25 cellular contexts compared by ENCODE assay signal in genomic region chr18:54233761-54234160, GRCh38. TPM values are rescaled to one million over a fixed set of nuclear protein-coding genes. Genes with fewer than 3 reads are reported as not detected.
DNase-seq lines count a peak whose midpoint lies in the region; FAIRE-seq and TF ChIP-seq lines count a peak whose summit lies in the region.
"Had no signal": no experiment of that assay in that cellular context is flagged by ENCODE, and none has a peak within 500 bp of the region (broad histone marks: within the 10 kb centered on the region; RNA-seq: fewer than 3 reads in every experiment).

No MANE protein-coding gene starts in this region.

- DNase-seq in D721Med (ENCODE audit: insufficient read length, low spot score), result no peak
- DNase-seq in mammary epithelial cell, result no peak
- DNase-seq in esophagus squamous epithelium (lab: John Stamatoyannopoulos, UW), result no peak
- DNase-seq in testis, result no peak
- no peak for DNase-seq in nucleus accumbens (lab: John Stamatoyannopoulos, UW)
- no peak for DNase-seq in medulla oblongata (ENCODE audit: extremely low spot score)
- DNase-seq in progenitor cell of endocrine pancreas (ENCODE audit: low spot score, unreplicated experiment), result no peak
- DNase-seq: 8988T; ACHN; AML-193; BE2C; CD4-positive, alpha-beta T cell; CD8-positive, alpha-beta memory T cell; DMS53; DND-41; GOT3; HFFc6 had no signal

- H4K20me1 ChIP-seq in mammary epithelial cell (ENCODE audit: insufficient read depth, low read length), result no peaks in the 10 kb centered on the region
- H4K20me1 ChIP-seq: BLaER1 treated with 17β-estradiol and CSF1 and Interleukin-3, amounts not matched to agents 10 nM and 100 nM had no signal

- H3K9ac ChIP-seq in mammary epithelial cell (ENCODE audit: insufficient read depth, low read length), result no peak overlapping the region
- H3K9ac ChIP-seq: BLaER1 treated with 17β-estradiol and CSF1 and Interleukin-3, amounts not matched to agents 10 nM and 100 nM had no signal

- H3K4me1 ChIP-seq in mammary epithelial cell (ENCODE audit: insufficient read depth, low read length) (peaks cover 9% of the 10 kb centered on the region), esophagus squamous epithelium (peaks cover 0 to 15% (median 4%) of the 10 kb centered on the region in 3 donors), testis (peaks cover 4% of the 10 kb centered on the region)
- H3K4me1 ChIP-seq: A549, BE2C, HAP-1 had no signal

- FAIRE-seq in D721Med (lab: Jason Lieb, UNC), result peak; percentile 25
- FAIRE-seq: A549, G401.6, GM12892, GM19239, H54 had no signal

- H3K9me3 ChIP-seq in mammary epithelial cell (replicated peaks; ENCODE audit: insufficient read depth, low read length) (no peaks in the 10 kb centered on the region), esophagus squamous epithelium (no peaks in the 10 kb centered on the region), testis (no peaks in the 10 kb centered on the region)
- H3K9me3 ChIP-seq: A549, BE2C, HAP-1 had no signal

- H3K27ac ChIP-seq in mammary epithelial cell (ENCODE audit: insufficient read depth, low read depth, low read length), result no peak overlapping the region
- H3K27ac ChIP-seq in esophagus squamous epithelium, result peak overlapping the region in 3 of 4 donors; percentile 37 to 81 (median 40)
- peak overlapping the region; percentile 51 to 72 for H3K27ac ChIP-seq in testis
- H3K27ac ChIP-seq: A549; BLaER1 treated with 17β-estradiol and CSF1 and Interleukin-3, amounts not matched to agents 10 nM and 100 nM had no signal

- no peak overlapping the region for H3K27ac Mint-ChIP-seq in progenitor cell of endocrine pancreas
- H3K27ac Mint-ChIP-seq: CD14-positive monocyte; CD4-positive, alpha-beta T cell; HFFc6 had no signal

- BruUV-seq in mammary epithelial cell (replicated peaks; lab: Mats Ljungman, UMichigan), result TSS peak; percentile 98

- H3K4me2 ChIP-seq in mammary epithelial cell (ENCODE audit: insufficient read depth, low read depth, low read length), result no peak overlapping the region
- H3K4me2 ChIP-seq: A549 had no signal

- CTCF ChIA-PET in mammary epithelial cell (lab: Charles Lee; ENCODE audit: low non-redundant PET), result no interaction called here

- H3K36me3 ChIP-seq in mammary epithelial cell (ENCODE audit: insufficient read depth, low read length) (no peaks in the 10 kb centered on the region), esophagus squamous epithelium (no peaks in the 10 kb centered on the region), testis (ENCODE audit: low read depth, missing control alignments) (no peaks in the 10 kb centered on the region)
- H3K36me3 ChIP-seq: BE2C; BLaER1 treated with 17β-estradiol and CSF1 and Interleukin-3, amounts not matched to agents 10 nM and 100 nM; HAP-1 had no signal

- no peaks in the 10 kb centered on the region for H3K27me3 ChIP-seq in mammary epithelial cell (ENCODE audit: insufficient read depth, low read length)
- no peaks in the 10 kb centered on the region for H3K27me3 ChIP-seq in esophagus squamous epithelium
- no peaks in the 10 kb centered on the region for H3K27me3 ChIP-seq in testis
- H3K27me3 ChIP-seq: BE2C; BLaER1 treated with 17β-estradiol and CSF1 and Interleukin-3, amounts not matched to agents 10 nM and 100 nM had no signal

- intact Hi-C loops in mammary epithelial cell (cut with micrococcal nuclease), result no loop called here
- intact Hi-C loops in esophagus squamous epithelium (cut with DNase I), result no loop called here
- intact Hi-C loops in testis (cut with DNase I; ENCODE audit: low total_unique reads), result no loop called here

- H3K4me1 Mint-ChIP-seq in progenitor cell of endocrine pancreas (ENCODE audit: low read depth), result peaks cover 5% of the 10 kb centered on the region
- H3K4me1 Mint-ChIP-seq: CD8-positive, alpha-beta memory T cell had no signal

- no peaks in the 10 kb centered on the region for H3K36me3 Mint-ChIP-seq in progenitor cell of endocrine pancreas (ENCODE audit: insufficient read depth)
- H3K36me3 Mint-ChIP-seq: CD14-positive monocyte; CD8-positive, alpha-beta memory T cell had no signal

- dilution Hi-C loops in mammary epithelial cell (cut with HindIII; ENCODE audit: low sequenced_read_pairs), result no loop called here

- H2AFZ ChIP-seq in mammary epithelial cell (ENCODE audit: low read depth, low read length), result no peak overlapping the region

- 95% methylated on average over 5 of the region's 5 CpGs for WGBS in mammary epithelial cell (ENCODE audit: low coverage, missing lambda C conversion rate)
- WGBS in esophagus squamous epithelium, 2 donors, result 75 to 78% methylated on average over 5 of the region's 5 CpGs
- WGBS in testis, 2 donors, result 93 to 94% methylated on average over 5 of the region's 5 CpGs

- no peaks in the 10 kb centered on the region for H3K27me3 Mint-ChIP-seq in progenitor cell of endocrine pancreas
- H3K27me3 Mint-ChIP-seq: CD4-positive, alpha-beta T cell; CD8-positive, alpha-beta memory T cell had no signal

- H3K4me3 ChIP-seq in mammary epithelial cell (replicated peaks in 1 of 3; ENCODE audit: insufficient read depth in 1 of 3, low read depth in 2 of 3, low read length in 3 of 3) (no peak overlapping the region), esophagus squamous epithelium (no peak overlapping the region), testis (no peak overlapping the region)
- H3K4me3 ChIP-seq: A549; BLaER1 treated with 17β-estradiol and CSF1 and Interleukin-3, amounts not matched to agents 10 nM and 100 nM; HAP-1 had no signal

- no peaks in the 10 kb centered on the region for H3K9me3 Mint-ChIP-seq in progenitor cell of endocrine pancreas (ENCODE audit: low read depth)
- H3K9me3 Mint-ChIP-seq: CD14-positive monocyte; CD4-positive, alpha-beta T cell; CD8-positive, alpha-beta memory T cell; HFFc6 had no signal

- in situ Hi-C loops in mammary epithelial cell (cut with MboI; ENCODE audit: low sequenced_read_pairs in 2 of 2), result no loop called here

- H3K79me2 ChIP-seq in mammary epithelial cell (ENCODE audit: insufficient read depth, low read length), result no peaks in the 10 kb centered on the region

- TF ChIP-seq POLR2A in esophagus squamous epithelium (IDR thresholded peaks at IDR 0.05), result no peak
- TF ChIP-seq POLR2A in testis (IDR thresholded peaks at IDR 0.05), result no peak

- H3K4me3 Mint-ChIP-seq in progenitor cell of endocrine pancreas (ENCODE audit: low read depth), result no peak overlapping the region
- H3K4me3 Mint-ChIP-seq: CD14-positive monocyte; CD4-positive, alpha-beta T cell; CD8-positive, alpha-beta memory T cell; HFFc6 had no signal

- TF ChIP-seq CTCF in D721Med (IDR thresholded peaks at IDR 0.05; ENCODE audit: insufficient read depth, missing control alignments) (no peak), mammary epithelial cell (conservative IDR thresholded peaks at IDR 0.05 in 1 of 2, IDR thresholded peaks at IDR 0.05 in 1 of 2; ENCODE audit: extremely low read depth in 1 of 2, insufficient read depth in 1 of 2, low read depth in 1 of 2, low read length in 2 of 2) (no peak), esophagus squamous epithelium (IDR thresholded peaks at IDR 0.05) (no peak), testis (IDR thresholded peaks at IDR 0.05) (no peak), progenitor cell of endocrine pancreas (IDR thresholded peaks at IDR 0.05; ENCODE audit: unreplicated experiment) (no peak)

RNA-seq across cellular contexts. Expression of gene MBD2, which starts 9.3 kb away (rescaled TPM):
- 100 to 1,000 TPM in 1 of 2 donors, 10 to 100 TPM in 1; 31.3 to 136 TPM for total RNA-seq in mammary epithelial cell
- polyA plus RNA-seq in mammary epithelial cell, result 37.9 TPM
- polyA minus RNA-seq in mammary epithelial cell, result 122 TPM
- total RNA-seq in esophagus squamous epithelium, result 10 to 100 TPM; 38.2 to 48.4 (median 46.3) TPM
- total RNA-seq in testis, result 10 to 100 TPM; 59.1 to 66.9 TPM
- 106 TPM for polyA plus RNA-seq in testis (ENCODE audit: insufficient read depth, low read depth, low replicate concordance)
- 38.6 and 40.4 TPM in 2 replicates for total RNA-seq in progenitor cell of endocrine pancreas

RNA-seq across cellular contexts. Expression of gene POLI, which starts 35.6 kb away (rescaled TPM):
- 10 to 100 TPM; 23.3 to 27.5 TPM for total RNA-seq in mammary epithelial cell
- polyA plus RNA-seq in mammary epithelial cell, result 4.2 TPM
- polyA minus RNA-seq in mammary epithelial cell, result 2.3 TPM
- total RNA-seq in esophagus squamous epithelium, result 10 to 100 TPM in 2 of 4 donors, 1 to 10 TPM in 2; 5.0 to 24.2 (median 9.7) TPM
- total RNA-seq in testis, result 10 to 100 TPM; 91.7 to 93.7 TPM
- polyA plus RNA-seq in testis (ENCODE audit: insufficient read depth, low read depth, low replicate concordance), result 56.5 TPM
- 59.6 and 65.3 TPM in 2 replicates for total RNA-seq in progenitor cell of endocrine pancreas
